ENCODE assay signal across 1 cellular context in genomic region chr15:66389098-66389858, GRCh38.
TF ChIP-seq lines count a peak whose summit lies in the region.

No MANE protein-coding gene starts in this region.

TF ChIP-seq in GM12878, 131 proteins besides CTCF, POLR2A, EP300 and RAD21 (continued from another document):
- TF ChIP-seq BCL3 (IDR thresholded peaks at IDR 0.05; ENCODE audit: borderline replicate concordance, insufficient read depth, low read depth, low read length, poor library complexity, severe bottlenecking) (peak; percentile 11), JUND (IDR thresholded peaks at IDR 0.05; ENCODE audit: low read depth, low read length) (no peak), ATF2 (IDR thresholded peaks at IDR 0.05; ENCODE audit: low read length) (0 out of 2 replicates have a peak, but pooled peaks have one; percentile 52), TAF1 (IDR thresholded peaks at IDR 0.05; ENCODE audit: borderline replicate concordance, low read depth, low read length) (no peak), BHLHE40 (IDR thresholded peaks at IDR 0.05; ENCODE audit: borderline replicate concordance in 1 of 2, low read depth in 2 of 2, low read length in 1 of 2) (peak; percentile 78 to 96), SMARCA5 (IDR thresholded peaks at IDR 0.05) (peak; percentile 78), MEF2A (IDR thresholded peaks at IDR 0.05; ENCODE audit: insufficient read depth, low read depth, low read length) (0 out of 2 replicates have a peak, but pooled peaks have one; percentile 6), IKZF1 (conservative IDR thresholded peaks at IDR 0.05) (peak; percentile 47; the same call in 1 of the 2 replicates), RELA (IDR thresholded peaks at IDR 0.05; ENCODE audit: borderline replicate concordance, partially characterized antibody) (no peak), ETV6 (conservative IDR thresholded peaks at IDR 0.05 in 1 of 2, IDR thresholded peaks at IDR 0.05 in 1 of 2; ENCODE audit: borderline replicate concordance in 1 of 2, low read depth in 1 of 2) (peak in 1 of 2 experiments; percentile 29; a peak in 1 of 4 replicates), IKZF2 (IDR thresholded peaks at IDR 0.05) (peak in 1 of 2 experiments; percentile 36; a peak in 1 of 4 replicates), ZNF217 (IDR thresholded peaks at IDR 0.05) (peak; percentile 59; the same call in 1 of the 2 replicates), RELB (IDR thresholded peaks at IDR 0.05; ENCODE audit: low read depth) (peak; percentile 49; the same call in 1 of the 2 replicates), NRF1 (conservative IDR thresholded peaks at IDR 0.05; ENCODE audit: low read depth, low read length) (no peak), RUNX3 (IDR thresholded peaks at IDR 0.05; ENCODE audit: low read length) (peak; percentile 85), NR2F1 (conservative IDR thresholded peaks at IDR 0.05) (0 out of 2 replicates have a peak, but pooled peaks have one; percentile 44)
- TF ChIP-seq, protein P1, sequence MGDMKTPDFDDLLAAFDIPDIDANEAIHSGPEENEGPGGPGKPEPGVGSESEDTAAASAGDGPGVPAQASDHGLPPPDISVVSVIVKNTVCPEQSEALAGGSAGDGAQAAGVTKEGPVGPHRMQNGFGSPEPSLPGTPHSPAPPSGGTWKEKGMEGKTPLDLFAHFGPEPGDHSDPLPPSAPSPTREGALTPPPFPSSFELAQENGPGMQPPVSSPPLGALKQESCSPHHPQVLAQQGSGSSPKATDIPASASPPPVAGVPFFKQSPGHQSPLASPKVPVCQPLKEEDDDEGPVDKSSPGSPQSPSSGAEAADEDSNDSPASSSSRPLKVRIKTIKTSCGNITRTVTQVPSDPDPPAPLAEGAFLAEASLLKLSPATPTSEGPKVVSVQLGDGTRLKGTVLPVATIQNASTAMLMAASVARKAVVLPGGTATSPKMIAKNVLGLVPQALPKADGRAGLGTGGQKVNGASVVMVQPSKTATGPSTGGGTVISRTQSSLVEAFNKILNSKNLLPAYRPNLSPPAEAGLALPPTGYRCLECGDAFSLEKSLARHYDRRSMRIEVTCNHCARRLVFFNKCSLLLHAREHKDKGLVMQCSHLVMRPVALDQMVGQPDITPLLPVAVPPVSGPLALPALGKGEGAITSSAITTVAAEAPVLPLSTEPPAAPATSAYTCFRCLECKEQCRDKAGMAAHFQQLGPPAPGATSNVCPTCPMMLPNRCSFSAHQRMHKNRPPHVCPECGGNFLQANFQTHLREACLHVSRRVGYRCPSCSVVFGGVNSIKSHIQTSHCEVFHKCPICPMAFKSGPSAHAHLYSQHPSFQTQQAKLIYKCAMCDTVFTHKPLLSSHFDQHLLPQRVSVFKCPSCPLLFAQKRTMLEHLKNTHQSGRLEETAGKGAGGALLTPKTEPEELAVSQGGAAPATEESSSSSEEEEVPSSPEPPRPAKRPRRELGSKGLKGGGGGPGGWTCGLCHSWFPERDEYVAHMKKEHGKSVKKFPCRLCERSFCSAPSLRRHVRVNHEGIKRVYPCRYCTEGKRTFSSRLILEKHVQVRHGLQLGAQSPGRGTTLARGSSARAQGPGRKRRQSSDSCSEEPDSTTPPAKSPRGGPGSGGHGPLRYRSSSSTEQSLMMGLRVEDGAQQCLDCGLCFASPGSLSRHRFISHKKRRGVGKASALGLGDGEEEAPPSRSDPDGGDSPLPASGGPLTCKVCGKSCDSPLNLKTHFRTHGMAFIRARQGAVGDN (IDR thresholded peaks at IDR 0.05), result no peak
- TF ChIP-seq, protein P2, sequence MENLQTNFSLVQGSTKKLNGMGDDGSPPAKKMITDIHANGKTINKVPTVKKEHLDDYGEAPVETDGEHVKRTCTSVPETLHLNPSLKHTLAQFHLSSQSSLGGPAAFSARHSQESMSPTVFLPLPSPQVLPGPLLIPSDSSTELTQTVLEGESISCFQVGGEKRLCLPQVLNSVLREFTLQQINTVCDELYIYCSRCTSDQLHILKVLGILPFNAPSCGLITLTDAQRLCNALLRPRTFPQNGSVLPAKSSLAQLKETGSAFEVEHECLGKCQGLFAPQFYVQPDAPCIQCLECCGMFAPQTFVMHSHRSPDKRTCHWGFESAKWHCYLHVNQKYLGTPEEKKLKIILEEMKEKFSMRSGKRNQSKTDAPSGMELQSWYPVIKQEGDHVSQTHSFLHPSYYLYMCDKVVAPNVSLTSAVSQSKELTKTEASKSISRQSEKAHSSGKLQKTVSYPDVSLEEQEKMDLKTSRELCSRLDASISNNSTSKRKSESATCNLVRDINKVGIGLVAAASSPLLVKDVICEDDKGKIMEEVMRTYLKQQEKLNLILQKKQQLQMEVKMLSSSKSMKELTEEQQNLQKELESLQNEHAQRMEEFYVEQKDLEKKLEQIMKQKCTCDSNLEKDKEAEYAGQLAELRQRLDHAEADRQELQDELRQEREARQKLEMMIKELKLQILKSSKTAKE (IDR thresholded peaks at IDR 0.05; ENCODE audit: low read depth, poor library complexity, severe bottlenecking), result peak; percentile 51
- TF ChIP-seq, protein P3, sequence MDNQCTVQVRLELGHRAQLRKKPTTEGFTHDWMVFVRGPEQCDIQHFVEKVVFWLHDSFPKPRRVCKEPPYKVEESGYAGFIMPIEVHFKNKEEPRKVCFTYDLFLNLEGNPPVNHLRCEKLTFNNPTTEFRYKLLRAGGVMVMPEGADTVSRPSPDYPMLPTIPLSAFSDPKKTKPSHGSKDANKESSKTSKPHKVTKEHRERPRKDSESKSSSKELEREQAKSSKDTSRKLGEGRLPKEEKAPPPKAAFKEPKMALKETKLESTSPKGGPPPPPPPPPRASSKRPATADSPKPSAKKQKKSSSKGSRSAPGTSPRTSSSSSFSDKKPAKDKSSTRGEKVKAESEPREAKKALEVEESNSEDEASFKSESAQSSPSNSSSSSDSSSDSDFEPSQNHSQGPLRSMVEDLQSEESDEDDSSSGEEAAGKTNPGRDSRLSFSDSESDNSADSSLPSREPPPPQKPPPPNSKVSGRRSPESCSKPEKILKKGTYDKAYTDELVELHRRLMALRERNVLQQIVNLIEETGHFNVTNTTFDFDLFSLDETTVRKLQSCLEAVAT (IDR thresholded peaks at IDR 0.05), result peak; percentile 79
